In the genomic region with DNA sequence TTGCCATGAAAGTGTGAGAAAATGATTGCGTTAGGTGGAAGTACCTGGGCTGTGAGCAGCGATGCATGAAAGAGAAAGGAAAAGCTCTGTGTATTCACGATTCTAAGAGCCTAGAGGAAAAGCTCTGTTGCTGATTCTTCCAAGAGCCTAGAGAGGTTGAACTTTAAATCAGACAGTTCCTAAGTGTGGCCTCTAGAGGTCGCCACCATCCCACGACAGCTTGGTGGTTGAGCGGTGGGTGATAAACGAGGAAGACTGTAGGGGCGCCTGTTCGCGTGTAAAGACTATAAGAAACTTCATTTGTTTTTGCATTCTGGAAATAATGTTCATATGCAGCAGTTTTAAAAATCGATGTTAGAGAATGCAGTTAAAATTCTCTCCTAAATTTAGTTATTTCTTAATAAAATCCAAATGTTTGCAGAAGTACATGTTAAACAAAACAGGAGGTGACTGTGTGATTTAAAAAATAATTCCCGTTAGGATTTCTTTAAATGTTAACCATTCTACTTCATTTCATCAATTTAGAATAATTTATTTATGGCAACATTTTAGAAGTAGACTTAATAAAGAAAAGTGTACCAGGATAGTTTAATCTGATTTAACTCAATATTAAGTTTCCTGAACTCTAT, we compare ENCODE assay signal across 9 cellular contexts.
DNase-seq lines count a peak whose midpoint lies in the region; ATAC-seq and TF ChIP-seq lines count a peak whose summit lies in the region.
"Had no signal": no experiment of that assay in that cellular context is flagged by ENCODE, and none has a peak within 500 bp of the region (broad histone marks: within the 10 kb centered on the region; RNA-seq: fewer than 3 reads in every experiment).

No MANE protein-coding gene starts in this region.

- H3K4me3 Mint-ChIP-seq in effector memory CD8-positive, alpha-beta T cell: peak overlapping the region in 1 of 2 donors; percentile 11
- H3K4me3 Mint-ChIP-seq in progenitor cell of endocrine pancreas (ENCODE audit: low read depth): no peak overlapping the region
- H3K4me3 Mint-ChIP-seq: activated naive CD4-positive, alpha-beta T cell treated with anti-CD3 and anti-CD28 coated beads, Interleukin-2, amount 50 U/mL, for 24 hours had no signal

- H3K27ac Mint-ChIP-seq in effector memory CD8-positive, alpha-beta T cell: no peak overlapping the region
- H3K27ac Mint-ChIP-seq in progenitor cell of endocrine pancreas: no peak overlapping the region
- H3K27ac Mint-ChIP-seq: activated naive CD4-positive, alpha-beta T cell treated with anti-CD3 and anti-CD28 coated beads, Interleukin-2, amount 50 U/mL, for 24 hours had no signal

- peaks cover 6 to 17% of the 10 kb centered on the region in 2 donors for H3K9me3 Mint-ChIP-seq in effector memory CD8-positive, alpha-beta T cell
- peaks cover 3% of the 10 kb centered on the region for H3K9me3 Mint-ChIP-seq in progenitor cell of endocrine pancreas (ENCODE audit: low read depth)

- peak overlapping the region; percentile 22; the same call in 1 of the 2 replicates for H3K27ac ChIP-seq in VCaP

- peaks cover 0 to 4% of the 10 kb centered on the region in 2 donors for H3K4me1 Mint-ChIP-seq in effector memory CD8-positive, alpha-beta T cell (ENCODE audit: low read depth in 2 of 2)
- peaks cover 5% of the 10 kb centered on the region for H3K4me1 Mint-ChIP-seq in progenitor cell of endocrine pancreas (ENCODE audit: low read depth)
- H3K4me1 Mint-ChIP-seq: activated naive CD4-positive, alpha-beta T cell treated with anti-CD3 and anti-CD28 coated beads, Interleukin-2, amount 50 U/mL, for 24 hours had no signal

- peak; percentile 29 for DNase-seq in EL
- peak; percentile 83 for DNase-seq in H7
- peak; percentile 81 for DNase-seq in NCI-H2107 treated with DMSO at 0.1 percent for 48 hours (lab: John Stamatoyannopoulos, UW; ENCODE audit: unreplicated experiment)
- peak; percentile 23 to 37 (median 30) for DNase-seq in effector memory CD8-positive, alpha-beta T cell
- DNase-seq in progenitor cell of endocrine pancreas (ENCODE audit: low spot score, unreplicated experiment): peak; percentile 65
- DNase-seq in ureter (ENCODE audit: low spot score): no peak

- peak; percentile 97 for TF ChIP-seq CTCF in VCaP (conservative IDR thresholded peaks at IDR 0.05)
- peak; percentile 94 for TF ChIP-seq CTCF in progenitor cell of endocrine pancreas (IDR thresholded peaks at IDR 0.05; ENCODE audit: unreplicated experiment)

- ATAC-seq in effector memory CD8-positive, alpha-beta T cell (replicated peaks): peak; percentile 60
- ATAC-seq in HG03108 (IDR thresholded peaks at IDR 0.05; ENCODE audit: unreplicated experiment): no peak

- H3K36me3 ChIP-seq in H7 (replicated peaks; ENCODE audit: control insufficient read depth, insufficient read depth, low read length): no peaks in the 10 kb centered on the region

- H3K27me3 Mint-ChIP-seq in effector memory CD8-positive, alpha-beta T cell: peaks cover 28 to 60% of the 10 kb centered on the region in 2 donors
- H3K27me3 Mint-ChIP-seq in progenitor cell of endocrine pancreas: peaks cover 44% of the 10 kb centered on the region

- no peaks in the 10 kb centered on the region for H3K27me3 ChIP-seq in H7 (ENCODE audit: control insufficient read depth, insufficient read depth, low read length)

- H3K4me3 ChIP-seq in H7 (ENCODE audit: insufficient read depth, low read depth, low read length): no peak overlapping the region

- no peaks in the 10 kb centered on the region for H3K36me3 Mint-ChIP-seq in effector memory CD8-positive, alpha-beta T cell (ENCODE audit: insufficient read depth)
- H3K36me3 Mint-ChIP-seq in progenitor cell of endocrine pancreas (ENCODE audit: insufficient read depth): peaks cover 3% of the 10 kb centered on the region
- H3K36me3 Mint-ChIP-seq: activated naive CD4-positive, alpha-beta T cell treated with anti-CD3 and anti-CD28 coated beads, Interleukin-2, amount 50 U/mL, for 24 hours had no signal
